1 cellular context compared by ENCODE assay signal in the genomic region with DNA sequence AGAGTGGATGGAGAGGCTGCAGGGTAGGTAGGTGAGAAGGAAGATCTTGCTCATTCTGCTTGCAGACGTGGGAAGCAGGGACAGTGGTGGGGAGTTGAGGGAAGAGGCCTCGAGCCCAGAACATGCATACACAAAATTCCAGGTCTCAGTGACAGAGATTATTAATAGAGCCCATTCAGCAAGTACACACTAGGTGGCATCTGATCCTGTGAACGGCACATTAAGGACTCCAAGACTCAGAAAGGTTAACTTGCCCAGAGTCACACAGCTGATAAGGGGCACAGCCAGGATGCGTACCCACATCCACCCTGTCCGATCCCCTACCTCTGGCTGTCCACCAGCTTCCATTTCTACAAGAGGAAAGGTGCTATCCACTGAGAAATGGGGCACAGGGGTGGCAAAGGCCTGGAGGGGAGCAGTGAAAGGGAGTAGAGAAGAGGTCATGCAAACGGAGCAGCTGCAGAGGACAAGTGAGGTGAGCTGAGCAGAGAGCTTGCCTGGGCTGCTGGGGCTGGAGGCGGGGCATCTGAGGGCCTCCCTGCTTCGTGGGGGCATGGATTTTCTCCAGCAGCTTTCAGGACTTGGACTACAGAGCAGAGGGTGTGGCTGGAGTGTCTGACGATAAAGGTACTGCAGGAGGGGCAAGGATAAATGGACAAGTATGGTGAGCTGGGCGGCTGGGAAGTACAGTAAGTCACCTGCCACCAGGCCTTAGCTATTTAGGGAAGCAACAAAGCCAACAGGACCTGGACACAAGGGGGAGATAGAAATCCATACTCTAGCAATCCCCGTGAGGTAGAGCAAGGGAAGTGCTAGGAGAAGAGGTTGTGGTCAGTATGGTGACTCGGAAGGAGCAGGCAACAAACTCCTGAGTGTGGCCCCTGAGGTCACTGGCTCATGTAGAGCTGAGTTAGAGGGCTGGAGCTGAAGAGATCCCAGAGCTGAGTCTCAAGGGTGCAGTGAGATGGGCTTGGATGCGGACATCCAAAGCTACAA.
TF ChIP-seq lines count a peak whose summit lies in the region.

No MANE protein-coding gene starts in this region.

TF ChIP-seq in H1, 55 proteins besides CTCF, POLR2A, EP300 and RAD21:
- no peak for TF ChIP-seq CBX8 (IDR thresholded peaks at IDR 0.05; ENCODE audit: borderline replicate concordance, low read depth, low read length)
TF ChIP-seq in H1: peak in this region for 0.
